In genomic region chr3:196156160-196156559, GRCh38 we compare ENCODE assay signal across 38 cellular contexts. TPM values are rescaled to one million over a fixed set of nuclear protein-coding genes. Genes with fewer than 3 reads are reported as not detected.
"Had no signal": no experiment of that assay in that cellular context is flagged by ENCODE, and none has a peak within 500 bp of the region (broad histone marks: within the 10 kb centered on the region; RNA-seq: fewer than 3 reads in every experiment).

No MANE protein-coding gene starts in this region.

- H3K36me3 Mint-ChIP-seq: activated CD4-positive, alpha-beta memory T cell treated with anti-CD3 and anti-CD28 coated beads for 36 hours; activated naive CD4-positive, alpha-beta T cell treated with anti-CD3 and anti-CD28 coated beads, Interleukin-2, amount 10 ng/mL, durations not matched to agents 7 days and 5 days; brain had no signal

- H3K27ac ChIP-seq: ascending aorta, breast epithelium, cardiac muscle cell, colonic mucosa, epithelial cell of prostate, esophagus squamous epithelium, gastroesophageal sphincter had no signal

- H3K9me3 ChIP-seq: ascending aorta, breast epithelium, colonic mucosa, esophagus squamous epithelium, gastroesophageal sphincter had no signal

- H3K4me1 ChIP-seq: ascending aorta, breast epithelium, gastroesophageal sphincter had no signal

- H3K4me3 ChIP-seq: ascending aorta, breast epithelium, cardiac muscle cell, colonic mucosa, esophagus squamous epithelium, gastroesophageal sphincter had no signal

- DNase-seq: activated CD4-positive, alpha-beta memory T cell treated with anti-CD3 and anti-CD28 coated beads for 36 hours; activated CD4-positive, alpha-beta T cell treated with anti-CD3 and anti-CD28 coated beads for 36 hours; activated CD4-positive, alpha-beta T cell treated with anti-CD3 and anti-CD28 coated beads, Interleukin-2, amount 10 ng/mL, durations not matched to agents 24 days and 14 days; activated CD4-positive, CD25-positive, alpha-beta regulatory T cell; activated CD4-positive, CD25-positive, alpha-beta regulatory T cell treated with anti-CD3 and anti-CD28 coated beads, Interleukin-2, amount 50 U/mL, for 72 hours; activated CD8-positive, alpha-beta memory T cell treated with anti-CD3 and anti-CD28 coated beads, Interleukin-2, amount 10 ng/mL, durations not matched to agents 7 days and 5 days; activated CD8-positive, alpha-beta memory T cell treated with anti-CD3 and anti-CD28 coated beads, Interleukin-2, amount 50 U/mL, for 4 hours; activated CD8-positive, alpha-beta T cell treated with anti-CD3 and anti-CD28 coated beads, Interleukin-2, amount 10 ng/mL, durations not matched to agents 7 days and 5 days; activated effector memory CD4-positive, alpha-beta T cell treated with anti-CD3 and anti-CD28 coated beads, Interleukin-2, amount 50 U/mL, for 16 hours; activated naive CD4-positive, alpha-beta T cell treated with anti-CD3 and anti-CD28 coated beads, Interleukin-2, amount 10 ng/mL, durations not matched to agents 7 days and 5 days; activated naive CD8-positive, alpha-beta T cell treated with anti-CD3 and anti-CD28 coated beads, Interleukin-2, amount 10 ng/mL, durations not matched to agents 7 days and 5 days; activated T-cell treated with anti-CD3 and anti-CD28 coated beads, Interleukin-2, amount 50 U/mL, for 1 hour; activated T-cell treated with anti-CD3 and anti-CD28 coated beads, Interleukin-2, amount 50 U/mL, for 48 hours; central memory CD4-positive, alpha-beta T cell; cerebellar nuclear complex; colonic mucosa; effector CD8-positive, alpha-beta T cell; esophagus squamous epithelium; foreskin melanocyte; T-helper 17 cell; T1000 had no signal

- H3K27me3 Mint-ChIP-seq: activated CD4-positive, alpha-beta memory T cell treated with anti-CD3 and anti-CD28 coated beads for 36 hours; activated CD4-positive, alpha-beta T cell treated with anti-CD3 and anti-CD28 coated beads for 36 hours; activated CD4-positive, alpha-beta T cell treated with anti-CD3 and anti-CD28 coated beads, Interleukin-2, amount 10 ng/mL, durations not matched to agents 24 days and 14 days; activated CD8-positive, alpha-beta memory T cell treated with anti-CD3 and anti-CD28 coated beads, Interleukin-2, amount 10 ng/mL, durations not matched to agents 7 days and 5 days; activated naive CD8-positive, alpha-beta T cell treated with anti-CD3 and anti-CD28 coated beads, Interleukin-2, amount 10 ng/mL, durations not matched to agents 7 days and 5 days; T-helper 17 cell had no signal

- ATAC-seq: activated CD4-positive, alpha-beta T cell treated with anti-CD3 and anti-CD28 coated beads for 36 hours; activated CD8-positive, alpha-beta memory T cell treated with anti-CD3 and anti-CD28 coated beads, Interleukin-2, amount 10 ng/mL, durations not matched to agents 7 days and 5 days; activated CD8-positive, alpha-beta T cell treated with anti-CD3 and anti-CD28 coated beads, Interleukin-2, amount 10 ng/mL, durations not matched to agents 7 days and 5 days; activated naive CD4-positive, alpha-beta T cell treated with anti-CD3 and anti-CD28 coated beads, Interleukin-2, amount 50 U/mL, for 72 hours; gastroesophageal sphincter; T-helper 17 cell had no signal

- H3K27me3 ChIP-seq: ascending aorta, breast epithelium, cardiac muscle cell, colonic mucosa, esophagus squamous epithelium, gastroesophageal sphincter had no signal

- H3K27ac Mint-ChIP-seq: activated CD4-positive, alpha-beta memory T cell treated with anti-CD3 and anti-CD28 coated beads for 36 hours; activated CD4-positive, alpha-beta T cell treated with anti-CD3 and anti-CD28 coated beads for 36 hours; activated CD4-positive, alpha-beta T cell treated with anti-CD3 and anti-CD28 coated beads, Interleukin-2, amount 10 ng/mL, durations not matched to agents 24 days and 14 days; activated naive CD4-positive, alpha-beta T cell treated with anti-CD3 and anti-CD28 coated beads, Interleukin-2, amount 50 U/mL, for 72 hours; activated T-helper 2 cell treated with anti-CD3 and anti-CD28 coated beads, Interferon-gamma antibody, Interleukin-2, Interleukin-4, amounts not matched to agents 10 μg/mL and 5 μg/mL and 100 μg/mL, durations not matched to agents 14 hours and 24 hours and 36 hours; brain had no signal

- H3K9me3 Mint-ChIP-seq: activated CD4-positive, alpha-beta memory T cell treated with anti-CD3 and anti-CD28 coated beads for 36 hours; activated CD4-positive, alpha-beta T cell treated with anti-CD3 and anti-CD28 coated beads, Interleukin-2, amount 10 ng/mL, durations not matched to agents 24 days and 14 days; activated naive CD4-positive, alpha-beta T cell treated with anti-CD3 and anti-CD28 coated beads, Interleukin-2, amount 10 ng/mL, durations not matched to agents 7 days and 5 days; activated naive CD8-positive, alpha-beta T cell treated with anti-CD3 and anti-CD28 coated beads, Interleukin-2, amount 10 ng/mL, durations not matched to agents 7 days and 5 days; activated T-helper 2 cell treated with anti-CD3 and anti-CD28 coated beads, Interferon-gamma antibody, Interleukin-2, Interleukin-4, amounts not matched to agents 10 μg/mL and 5 μg/mL and 100 μg/mL, durations not matched to agents 14 hours and 24 hours and 36 hours; T-helper 2 cell treated with Interferon-gamma antibody and Interleukin-4, amounts not matched to agents 5 μg/mL and 100 μg/mL, for 36 hours had no signal

- H3K36me3 ChIP-seq: ascending aorta, breast epithelium, cardiac muscle cell, colonic mucosa, esophagus squamous epithelium, gastroesophageal sphincter had no signal

- FAIRE-seq: endometrium, endothelial cell of umbilical vein had no signal

- H3K4me3 Mint-ChIP-seq: activated CD4-positive, alpha-beta memory T cell treated with anti-CD3 and anti-CD28 coated beads for 36 hours; activated CD4-positive, alpha-beta T cell treated with anti-CD3 and anti-CD28 coated beads for 36 hours; activated CD4-positive, alpha-beta T cell treated with anti-CD3 and anti-CD28 coated beads, Interleukin-2, amount 10 ng/mL, durations not matched to agents 24 days and 14 days; activated CD8-positive, alpha-beta T cell treated with anti-CD3 and anti-CD28 coated beads, Interleukin-2, amount 10 ng/mL, durations not matched to agents 7 days and 5 days; activated naive CD4-positive, alpha-beta T cell treated with anti-CD3 and anti-CD28 coated beads, Interleukin-2, amount 10 ng/mL, durations not matched to agents 7 days and 5 days; activated naive CD8-positive, alpha-beta T cell treated with anti-CD3 and anti-CD28 coated beads, Interleukin-2, amount 10 ng/mL, durations not matched to agents 7 days and 5 days; activated T-helper 1 cell treated with anti-CD3 and anti-CD28 coated beads, Interleukin-12 subunit alpha, Interleukin-12 subunit beta, Interleukin-2, Interleukin-4 antibody, amounts not matched to agents 30 ng/mL and 10 ng/mL and 1 ng/mL, durations not matched to agents 14 hours and 24 hours and 36 hours; brain; T-helper 17 cell; T-helper 2 cell treated with Interferon-gamma antibody and Interleukin-4, amounts not matched to agents 5 μg/mL and 100 μg/mL, for 36 hours had no signal

RNA-seq across cellular contexts. Expression of gene ZDHHC19, which starts 55.0 kb away (rescaled TPM):
- total RNA-seq: activated CD4-positive, alpha-beta T cell treated with anti-CD3 and anti-CD28 coated beads for 36 hours; activated CD4-positive, alpha-beta T cell treated with anti-CD3 and anti-CD28 coated beads, Interleukin-2, amount 10 ng/mL, durations not matched to agents 24 days and 14 days; activated CD8-positive, alpha-beta memory T cell treated with anti-CD3 and anti-CD28 coated beads for 36 hours; activated CD8-positive, alpha-beta memory T cell treated with anti-CD3 and anti-CD28 coated beads, Interleukin-2, amount 10 ng/mL, durations not matched to agents 7 days and 5 days; activated CD8-positive, alpha-beta T cell treated with anti-CD3 and anti-CD28 coated beads, Interleukin-2, amount 10 ng/mL, durations not matched to agents 7 days and 5 days; activated naive CD4-positive, alpha-beta T cell treated with anti-CD3 and anti-CD28 coated beads, Interleukin-2, amount 50 U/mL, for 72 hours; activated naive CD8-positive, alpha-beta T cell treated with anti-CD3 and anti-CD28 coated beads, Interleukin-2, amount 10 ng/mL, durations not matched to agents 7 days and 5 days; activated T-helper 2 cell treated with anti-CD3 and anti-CD28 coated beads, Interferon-gamma antibody, Interleukin-2, Interleukin-4, amounts not matched to agents 10 μg/mL and 5 μg/mL and 100 μg/mL, durations not matched to agents 14 hours and 24 hours and 36 hours; ascending aorta; breast epithelium; colonic mucosa; dermis microvascular lymphatic vessel endothelial cell; endothelial cell of umbilical vein; esophagus squamous epithelium; fibroblast of lung; fibroblast of villous mesenchyme; gastroesophageal sphincter; glomerular endothelial cell; T-helper 17 cell had no signal
- polyA plus RNA-seq: endothelial cell of umbilical vein, fibroblast of lung had no signal
